1 cellular context compared by ENCODE assay signal in genomic region chr4:75007891-75008290, GRCh38.
TF ChIP-seq lines count a peak whose summit lies in the region.

No MANE protein-coding gene starts in this region.

TF ChIP-seq in neural cell, 6 proteins besides CTCF, POLR2A, EP300 and RAD21 (continued from another document):
- TF ChIP-seq REST (IDR thresholded peaks at IDR 0.05; ENCODE audit: borderline replicate concordance) (no peak), EZH2 (IDR thresholded peaks at IDR 0.05; ENCODE audit: borderline replicate concordance, insufficient read depth, low read length, poor library complexity, severe bottlenecking) (no peak), POLR2AphosphoS5 (IDR thresholded peaks at IDR 0.05) (no peak), MXI1 (conservative IDR thresholded peaks at IDR 0.05; ENCODE audit: poor library complexity, severe bottlenecking) (no peak)
